In the genomic region with DNA sequence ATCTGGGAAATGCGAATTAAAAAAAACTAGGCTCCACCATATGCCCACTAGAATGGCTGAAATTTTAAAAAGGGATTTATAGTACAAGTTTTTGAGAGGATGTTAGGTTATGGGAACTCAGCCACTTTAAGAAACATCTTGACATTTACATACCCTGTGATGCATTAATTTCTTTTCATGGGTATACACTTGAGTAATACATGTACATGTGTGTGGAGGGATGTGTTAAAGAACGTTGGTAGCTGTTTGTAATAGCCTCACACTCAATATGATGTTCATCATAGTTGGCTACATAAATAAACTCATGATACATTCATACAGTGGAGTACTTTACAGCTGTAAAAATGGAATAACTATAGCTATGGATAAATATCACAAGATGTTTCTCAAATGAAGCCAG, we compare ENCODE assay signal across 12 cellular contexts.
"Had no signal": no experiment of that assay in that cellular context is flagged by ENCODE, and none has a peak within 500 bp of the region (broad histone marks: within the 10 kb centered on the region; RNA-seq: fewer than 3 reads in every experiment).

No MANE protein-coding gene starts in this region.

- H3K27me3 ChIP-seq: gastrocnemius medialis, left lung, tibial nerve had no signal

- H3K9me3 ChIP-seq: gastrocnemius medialis, left lung, tibial nerve had no signal

- ATAC-seq: gastrocnemius medialis, SK-N-SH treated with all-trans-retinoic acid at 6 μM for 48 hours had no signal

- DNase-seq: activated CD4-positive, alpha-beta memory T cell treated with anti-CD3 and anti-CD28 coated beads, Interleukin-2, amount 10 ng/mL, durations not matched to agents 7 days and 5 days; activated effector memory CD4-positive, alpha-beta T cell treated with anti-CD3 and anti-CD28 coated beads, Interleukin-2, amount 50 U/mL, for 16 hours; central memory CD4-positive, alpha-beta T cell; effector memory CD4-positive, alpha-beta T cell; gastrocnemius medialis; islet precursor cell; left lung; mesendoderm; nephron progenitor cell; stimulated activated CD4-positive, alpha-beta T cell treated with anti-CD3 and anti-CD28 coated beads, Interleukin-4, amount 100 ng/mL, for 1 hour had no signal

- H3K4me3 ChIP-seq: gastrocnemius medialis, left lung, tibial nerve had no signal

- H3K36me3 ChIP-seq: gastrocnemius medialis, tibial nerve had no signal

- H3K27ac ChIP-seq: tibial nerve had no signal
